Comparison of ENCODE assay signal across 22 cellular contexts in genomic region chr11:1694846-1695547, GRCh38. TPM values are rescaled to one million over a fixed set of nuclear protein-coding genes. Genes with fewer than 3 reads are reported as not detected.
DNase-seq lines count a peak whose midpoint lies in the region; ATAC-seq and TF ChIP-seq lines count a peak whose summit lies in the region.
"Had no signal": no experiment of that assay in that cellular context is flagged by ENCODE, and none has a peak within 500 bp of the region (broad histone marks: within the 10 kb centered on the region; RNA-seq: fewer than 3 reads in every experiment).

No MANE protein-coding gene starts in this region.

- no peaks in the 10 kb centered on the region for H3K36me3 ChIP-seq in Peyer's patch
- H3K36me3 ChIP-seq in colonic mucosa = no peaks in the 10 kb centered on the region
- H3K36me3 ChIP-seq in lower lobe of right lung = no peaks in the 10 kb centered on the region
- no peaks in the 10 kb centered on the region for H3K36me3 ChIP-seq in spleen
- H3K36me3 ChIP-seq: BE2C had no signal

- H3K4me1 ChIP-seq in Peyer's patch (peaks cover 3 to 34% (median 8%) of the 10 kb centered on the region in 4 donors), colonic mucosa (peaks cover 5% of the 10 kb centered on the region), lower lobe of right lung (peaks cover 15% of the 10 kb centered on the region), spleen (peaks cover 10 to 23% (median 18%) of the 10 kb centered on the region in 6 donors)

- TF ChIP-seq POLR2A in Peyer's patch (IDR thresholded peaks at IDR 0.05) = no peak
- no peak for TF ChIP-seq POLR2A in spleen (IDR thresholded peaks at IDR 0.05)

- no peak overlapping the region for H3K9ac ChIP-seq in colonic mucosa (ENCODE audit: low read depth in 2 of 2, low read length in 2 of 2)

- intact Hi-C loops in colonic mucosa (cut with DNase I) (loop anchor here (1.0 to 5.0 kb wide), 3 partner anchors 43 to 457 kb away; no protein-coding TSS in a partner anchor), lower lobe of right lung (cut with DNase I) (no loop called here), spleen (cut with DNase I; ENCODE audit: low total_unique reads) (loop anchor here (2.0 to 10.0 kb wide), 3 partner anchors 43 to 460 kb away; no protein-coding TSS in a partner anchor)

- H3K9me3 ChIP-seq in Peyer's patch (no peaks in the 10 kb centered on the region), colonic mucosa (no peaks in the 10 kb centered on the region), lower lobe of right lung (no peaks in the 10 kb centered on the region), spleen (no peaks in the 10 kb centered on the region)
- H3K9me3 ChIP-seq: BE2C had no signal

- ATAC-seq in lower lobe of right lung (no peak), HG02884 (IDR thresholded peaks at IDR 0.05; ENCODE audit: unreplicated experiment) (no peak), GM21723 (IDR thresholded peaks at IDR 0.05; ENCODE audit: unreplicated experiment) (no peak)

- H3K27ac ChIP-seq in Peyer's patch (no peak overlapping the region), colonic mucosa (no peak overlapping the region), lower lobe of right lung (no peak overlapping the region), spleen (no peak overlapping the region)
- H3K27ac ChIP-seq: C4-2B had no signal

- 84 to 97% (median 93%) methylated on average over 8 to 15 of the region's 15 CpGs for WGBS in spleen, 5 donors

- H3K27me3 ChIP-seq in Peyer's patch (no peaks in the 10 kb centered on the region), colonic mucosa (no peaks in the 10 kb centered on the region), lower lobe of right lung (ENCODE audit: low read depth) (peaks cover 12% of the 10 kb centered on the region), spleen (replicated peaks in 1 of 7) (peaks cover 0 to 25% (median 0%) of the 10 kb centered on the region in 7 donors)
- H3K27me3 ChIP-seq: BE2C had no signal

- DNase-seq in Peyer's patch (peak in 2 of 3 donors; percentile 14 to 45), colonic mucosa (peak; percentile 15), lower lobe of right lung (peak; percentile 41), spleen (peak; percentile 59)
- DNase-seq in activated CD8-positive, alpha-beta memory T cell treated with anti-CD3 and anti-CD28 coated beads, Interleukin-2, amount 50 U/mL, for 4 hours = no peak
- no peak for DNase-seq in activated T-cell treated with anti-CD3 and anti-CD28 coated beads, Interleukin-2, amount 50 U/mL, for 48 hours
- DNase-seq: ACHN; BE2C; CD4-positive, alpha-beta T cell; DMS79 treated with DMSO at 0.1 percent for 48 hours; EL; H7; HFFc6; IMR-90 had no signal

- no peak for TF ChIP-seq CTCF in Peyer's patch (IDR thresholded peaks at IDR 0.05)
- no peak for TF ChIP-seq CTCF in colonic mucosa (IDR thresholded peaks at IDR 0.05)
- no peak for TF ChIP-seq CTCF in lower lobe of right lung (IDR thresholded peaks at IDR 0.05)
- no peak for TF ChIP-seq CTCF in spleen (IDR thresholded peaks at IDR 0.05 in 8 of 11, conservative IDR thresholded peaks at IDR 0.05 in 3 of 11)

- H3K4me3 ChIP-seq in Peyer's patch (no peak overlapping the region), colonic mucosa (no peak overlapping the region), lower lobe of right lung (no peak overlapping the region), spleen (no peak overlapping the region)
- H3K4me3 ChIP-seq: GM12878, K562 had no signal

RNA-seq across cellular contexts. Expression of gene KRTAP5-6, which starts 2.0 kb away (rescaled TPM):
- total RNA-seq in Peyer's patch (not detected), colonic mucosa (not detected), lower lobe of right lung (not detected), spleen (not detected)
- polyA plus RNA-seq in spleen = not detected
- total RNA-seq: CD4-positive, alpha-beta T cell; G401; GM12878; GM23338; H7; HFFc6; HT-29; IMR-90; K562 had no signal
- polyA plus RNA-seq: GM12878, GM23338, IMR-90, K562 had no signal

RNA-seq across cellular contexts. Expression of gene IFITM10, which starts 55.4 kb away (rescaled TPM):
- total RNA-seq in Peyer's patch (1 to 10 TPM in 3 of 4 donors, under 1 TPM in 1; 0.88 to 5.0 (median 3.4) TPM), colonic mucosa (1 to 10 TPM in 1 of 2 donors, under 1 TPM in 1; 0.42 to 1.1 TPM), lower lobe of right lung (9.2 TPM), spleen (10 to 100 TPM in 2 of 7 donors, 1 to 10 TPM in 5; 6.7 to 41.6 (median 8.2) TPM)
- 1 to 10 TPM in 2 of 3 donors, under 1 TPM in 1; 0.80 to 6.9 (median 2.4) TPM for polyA plus RNA-seq in spleen
- total RNA-seq: G401, GM12878, GM23338 had no signal

Comparison
In these comparisons a context has a peak if more than half of its experiments do, and no peak if none do; other contexts are left out.
1. DNase-seq: peak in Peyer's patch (2 of 3), colonic mucosa (single experiment), lower lobe of right lung (single experiment) and spleen (single experiment); none in activated CD8-positive, alpha-beta memory T cell treated with anti-CD3 and anti-CD28 coated beads, Interleukin-2, amount 50 U/mL, for 4 hours (single experiment) and activated T-cell treated with anti-CD3 and anti-CD28 coated beads, Interleukin-2, amount 50 U/mL, for 48 hours (0 of 2).